1 cellular context compared by ENCODE assay signal in genomic region chr12:54279227-54279631, GRCh38.
TF ChIP-seq lines count a peak whose summit lies in the region.

No MANE protein-coding gene starts in this region.

TF ChIP-seq in GM23338, 12 proteins besides CTCF, POLR2A, EP300 and RAD21 (continued from another document):
- TF ChIP-seq NANOG (IDR thresholded peaks at IDR 0.05; ENCODE audit: borderline replicate concordance) (no peak), EZH2 (IDR thresholded peaks at IDR 0.05; ENCODE audit: low read depth, unreplicated experiment) (no peak), ZNF114 (CRISPR knock-in tag; IDR thresholded peaks at IDR 0.05) (no peak), EZH2phosphoT487 (IDR thresholded peaks at IDR 0.05; ENCODE audit: unreplicated experiment) (no peak), POLR2AphosphoS5 (IDR thresholded peaks at IDR 0.05; ENCODE audit: low read depth) (no peak), CREB1 (CRISPR knock-in tag; IDR thresholded peaks at IDR 0.05; ENCODE audit: low read depth) (no peak), JUNB (IDR thresholded peaks at IDR 0.05; ENCODE audit: unreplicated experiment) (no peak), REST (IDR thresholded peaks at IDR 0.05; ENCODE audit: unreplicated experiment) (no peak), ZNF331 (CRISPR knock-in tag; IDR thresholded peaks at IDR 0.05; ENCODE audit: low read depth) (no peak), STAT1 (IDR thresholded peaks at IDR 0.05; ENCODE audit: unreplicated experiment) (no peak)
- TF ChIP-seq, protein P1, sequence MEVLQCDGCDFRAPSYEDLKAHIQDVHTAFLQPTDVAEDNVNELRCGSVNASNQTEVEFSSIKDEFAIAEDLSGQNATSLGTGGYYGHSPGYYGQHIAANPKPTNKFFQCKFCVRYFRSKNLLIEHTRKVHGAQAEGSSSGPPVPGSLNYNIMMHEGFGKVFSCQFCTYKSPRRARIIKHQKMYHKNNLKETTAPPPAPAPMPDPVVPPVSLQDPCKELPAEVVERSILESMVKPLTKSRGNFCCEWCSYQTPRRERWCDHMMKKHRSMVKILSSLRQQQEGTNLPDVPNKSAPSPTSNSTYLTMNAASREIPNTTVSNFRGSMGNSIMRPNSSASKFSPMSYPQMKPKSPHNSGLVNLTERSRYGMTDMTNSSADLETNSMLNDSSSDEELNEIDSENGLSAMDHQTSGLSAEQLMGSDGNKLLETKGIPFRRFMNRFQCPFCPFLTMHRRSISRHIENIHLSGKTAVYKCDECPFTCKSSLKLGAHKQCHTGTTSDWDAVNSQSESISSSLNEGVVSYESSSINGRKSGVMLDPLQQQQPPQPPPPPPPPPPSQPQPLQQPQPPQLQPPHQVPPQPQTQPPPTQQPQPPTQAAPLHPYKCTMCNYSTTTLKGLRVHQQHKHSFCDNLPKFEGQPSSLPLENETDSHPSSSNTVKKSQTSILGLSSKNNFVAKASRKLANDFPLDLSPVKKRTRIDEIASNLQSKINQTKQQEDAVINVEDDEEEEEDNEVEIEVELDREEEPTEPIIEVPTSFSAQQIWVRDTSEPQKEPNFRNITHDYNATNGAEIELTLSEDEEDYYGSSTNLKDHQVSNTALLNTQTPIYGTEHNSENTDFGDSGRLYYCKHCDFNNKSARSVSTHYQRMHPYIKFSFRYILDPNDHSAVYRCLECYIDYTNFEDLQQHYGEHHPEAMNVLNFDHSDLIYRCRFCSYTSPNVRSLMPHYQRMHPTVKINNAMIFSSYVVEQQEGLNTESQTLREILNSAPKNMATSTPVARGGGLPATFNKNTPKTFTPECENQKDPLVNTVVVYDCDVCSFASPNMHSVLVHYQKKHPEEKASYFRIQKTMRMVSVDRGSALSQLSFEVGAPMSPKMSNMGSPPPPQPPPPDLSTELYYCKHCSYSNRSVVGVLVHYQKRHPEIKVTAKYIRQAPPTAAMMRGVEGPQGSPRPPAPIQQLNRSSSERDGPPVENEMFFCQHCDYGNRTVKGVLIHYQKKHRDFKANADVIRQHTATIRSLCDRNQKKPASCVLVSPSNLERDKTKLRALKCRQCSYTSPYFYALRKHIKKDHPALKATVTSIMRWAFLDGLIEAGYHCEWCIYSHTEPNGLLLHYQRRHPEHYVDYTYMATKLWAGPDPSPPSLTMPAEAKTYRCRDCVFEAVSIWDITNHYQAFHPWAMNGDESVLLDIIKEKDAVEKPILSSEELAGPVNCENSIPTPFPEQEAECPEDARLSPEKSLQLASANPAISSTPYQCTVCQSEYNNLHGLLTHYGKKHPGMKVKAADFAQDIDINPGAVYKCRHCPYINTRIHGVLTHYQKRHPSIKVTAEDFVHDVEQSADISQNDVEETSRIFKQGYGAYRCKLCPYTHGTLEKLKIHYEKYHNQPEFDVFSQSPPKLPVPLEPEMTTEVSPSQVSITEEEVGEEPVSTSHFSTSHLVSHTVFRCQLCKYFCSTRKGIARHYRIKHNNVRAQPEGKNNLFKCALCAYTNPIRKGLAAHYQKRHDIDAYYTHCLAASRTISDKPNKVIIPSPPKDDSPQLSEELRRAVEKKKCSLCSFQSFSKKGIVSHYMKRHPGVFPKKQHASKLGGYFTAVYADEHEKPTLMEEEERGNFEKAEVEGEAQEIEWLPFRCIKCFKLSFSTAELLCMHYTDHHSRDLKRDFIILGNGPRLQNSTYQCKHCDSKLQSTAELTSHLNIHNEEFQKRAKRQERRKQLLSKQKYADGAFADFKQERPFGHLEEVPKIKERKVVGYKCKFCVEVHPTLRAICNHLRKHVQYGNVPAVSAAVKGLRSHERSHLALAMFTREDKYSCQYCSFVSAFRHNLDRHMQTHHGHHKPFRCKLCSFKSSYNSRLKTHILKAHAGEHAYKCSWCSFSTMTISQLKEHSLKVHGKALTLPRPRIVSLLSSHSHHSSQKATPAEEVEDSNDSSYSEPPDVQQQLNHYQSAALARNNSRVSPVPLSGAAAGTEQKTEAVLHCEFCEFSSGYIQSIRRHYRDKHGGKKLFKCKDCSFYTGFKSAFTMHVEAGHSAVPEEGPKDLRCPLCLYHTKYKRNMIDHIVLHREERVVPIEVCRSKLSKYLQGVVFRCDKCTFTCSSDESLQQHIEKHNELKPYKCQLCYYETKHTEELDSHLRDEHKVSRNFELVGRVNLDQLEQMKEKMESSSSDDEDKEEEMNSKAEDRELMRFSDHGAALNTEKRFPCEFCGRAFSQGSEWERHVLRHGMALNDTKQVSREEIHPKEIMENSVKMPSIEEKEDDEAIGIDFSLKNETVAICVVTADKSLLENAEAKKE (CRISPR knock-in tag; IDR thresholded peaks at IDR 0.05) = no peak
TF ChIP-seq in GM23338: peak in this region for 0.
